ENCODE assay signal across 15 cellular contexts in the genomic region with DNA sequence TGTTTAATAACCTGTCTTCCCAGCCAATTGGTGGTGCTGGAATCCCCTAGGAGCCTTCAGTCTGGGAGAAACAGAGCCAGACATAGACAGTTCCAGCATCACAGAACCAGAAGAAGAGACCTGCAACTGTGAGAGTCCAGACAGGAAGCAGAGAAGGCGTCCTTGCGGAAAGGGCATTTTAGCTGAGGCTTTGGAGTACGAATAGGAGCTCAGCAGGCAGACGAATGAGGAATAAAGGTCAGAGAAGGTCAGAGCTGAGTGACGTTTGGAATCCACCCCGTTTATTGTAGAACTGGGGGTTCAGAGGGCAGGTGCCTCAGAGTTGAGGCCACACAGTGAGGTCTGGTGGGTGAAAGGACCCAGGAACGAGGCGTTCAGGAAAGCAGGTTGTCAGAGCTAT. TPM values are rescaled to one million over a fixed set of nuclear protein-coding genes. Genes with fewer than 3 reads are reported as not detected.
A peak's percentile ranks its signal among the peaks of the same experiment; 100 is the strongest.
DNase-seq lines count a peak whose midpoint lies in the region; ATAC-seq and TF ChIP-seq lines count a peak whose summit lies in the region.
"Had no signal": no experiment of that assay in that cellular context is flagged by ENCODE, and none has a peak within 500 bp of the region (broad histone marks: within the 10 kb centered on the region; RNA-seq: fewer than 3 reads in every experiment).

No MANE protein-coding gene starts in this region.

- TF ChIP-seq CTCF in SK-N-SH (IDR thresholded peaks at IDR 0.05): no peak
- no peak for TF ChIP-seq CTCF in activated B cell treated with CpG ODN at 0.5 μM for 24 hours (IDR thresholded peaks at IDR 0.05)
- TF ChIP-seq CTCF in esophagus squamous epithelium (IDR thresholded peaks at IDR 0.05): no peak
- no peak for TF ChIP-seq CTCF in spleen (IDR thresholded peaks at IDR 0.05 in 8 of 11, conservative IDR thresholded peaks at IDR 0.05 in 3 of 11)

- intact Hi-C loops in activated B cell treated with CpG ODN at 0.5 μM for 24 hours (cut with micrococcal nuclease): no loop called here
- intact Hi-C loops in esophagus squamous epithelium (cut with DNase I): no loop called here
- intact Hi-C loops in spleen (cut with DNase I; ENCODE audit: low total_unique reads): no loop called here

- no peak overlapping the region for H2AFZ ChIP-seq in SK-N-SH (ENCODE audit: low read depth)

- CTCF ChIA-PET in SK-N-SH (lab: Yijun Ruan, JAX): interaction anchor here (1.1 to 1.3 kb wide), 2 partner anchors 45 to 239 kb away, joined by 3 to 5 read pairs; no protein-coding TSS in a partner anchor
- CTCF ChIA-PET in activated B cell treated with CpG ODN at 0.5 μM for 24 hours (lab: Charles Lee): no interaction called here

- peak overlapping the region; percentile 72 for H3K27ac Mint-ChIP-seq in activated B cell treated with CpG ODN at 0.5 μM for 24 hours

- H4K20me1 ChIP-seq in SK-N-SH (ENCODE audit: insufficient read depth): no peaks in the 10 kb centered on the region

- peaks cover 70% of the 10 kb centered on the region for H3K36me3 Mint-ChIP-seq in activated B cell treated with CpG ODN at 0.5 μM for 24 hours (ENCODE audit: low read depth)

- H3K27me3 ChIP-seq in SK-N-SH (ENCODE audit: insufficient read depth): no peaks in the 10 kb centered on the region
- no peaks in the 10 kb centered on the region for H3K27me3 ChIP-seq in esophagus squamous epithelium
- no peaks in the 10 kb centered on the region for H3K27me3 ChIP-seq in spleen (replicated peaks in 1 of 7)

- H3K9me3 ChIP-seq in SK-N-SH (no peaks in the 10 kb centered on the region), esophagus squamous epithelium (no peaks in the 10 kb centered on the region), spleen (no peaks in the 10 kb centered on the region)

- H3K36me3 ChIP-seq in SK-N-SH (replicated peaks in 1 of 2; ENCODE audit: control insufficient read depth in 1 of 2, insufficient read depth in 2 of 2, low read length in 1 of 2): peaks cover 5 to 15% of the 10 kb centered on the region in 2 experiments
- H3K36me3 ChIP-seq in esophagus squamous epithelium: peaks cover 17 to 74% (median 30%) of the 10 kb centered on the region in 3 donors
- peaks cover 9 to 77% (median 65%) of the 10 kb centered on the region in 6 donors for H3K36me3 ChIP-seq in spleen

- peaks cover 66% of the 10 kb centered on the region for H3K4me1 Mint-ChIP-seq in activated B cell treated with CpG ODN at 0.5 μM for 24 hours

- WGBS in SK-N-SH (ENCODE audit: low lambda C conversion rate): 78% methylated on average over 8 of the region's 8 CpGs
- 62 to 64% methylated on average over 8 of the region's 8 CpGs for WGBS in esophagus squamous epithelium, 2 donors
- 78 to 89% (median 87%) methylated on average over 8 of the region's 8 CpGs for WGBS in spleen, 5 donors

- no peak overlapping the region for H3K9ac ChIP-seq in SK-N-SH

- no peak for TF ChIP-seq EP300 in SK-N-SH (IDR thresholded peaks at IDR 0.05; ENCODE audit: borderline replicate concordance in 1 of 2, low read depth in 1 of 2, low read length in 1 of 2)

- H3K4me3 Mint-ChIP-seq in activated B cell treated with CpG ODN at 0.5 μM for 24 hours: peak overlapping the region; percentile 55

- H3K4me3 ChIP-seq in SK-N-SH (ENCODE audit: low read depth in 2 of 2, low read length in 1 of 2) (no peak overlapping the region), esophagus squamous epithelium (peak overlapping the region in 1 of 4 donors; percentile 2), spleen (no peak overlapping the region)
- H3K4me3 ChIP-seq: skin epidermis had no signal

- H3K79me2 ChIP-seq in SK-N-SH (ENCODE audit: insufficient read depth): no peaks in the 10 kb centered on the region

- H3K4me2 ChIP-seq in SK-N-SH: no peak overlapping the region

- H3K27ac ChIP-seq in SK-N-SH (ENCODE audit: low read depth in 2 of 2, low read length in 1 of 2) (no peak overlapping the region), esophagus squamous epithelium (peak overlapping the region; percentile 55 to 92 (median 77)), spleen (peak overlapping the region in 7 of 8 donors; percentile 4 to 88 (median 51))
- H3K27ac ChIP-seq: 22Rv1 had no signal

- ATAC-seq in SK-N-SH treated with all-trans-retinoic acid at 6 μM for 48 hours (no peak), activated B cell treated with CpG ODN at 0.5 μM for 24 hours (ENCODE audit: low read depth) (no peak), GM21717 (IDR thresholded peaks at IDR 0.05; ENCODE audit: unreplicated experiment) (no peak), GM18907 (IDR thresholded peaks at IDR 0.05; ENCODE audit: unreplicated experiment) (no peak)

- TF ChIP-seq POLR2A in esophagus squamous epithelium (IDR thresholded peaks at IDR 0.05) (no peak), spleen (IDR thresholded peaks at IDR 0.05) (no peak)

- POLR2A ChIA-PET in SK-N-SH (lab: Yijun Ruan, JAX): no interaction called here
- POLR2A ChIA-PET in activated B cell treated with CpG ODN at 0.5 μM for 24 hours (lab: Charles Lee): interaction anchor here (0.8 to 23.7 kb wide), 7 partner anchors 10 to 86 kb away, joined by 3 to 779 read pairs (median 5); no protein-coding TSS in a partner anchor

- H3F3A ChIP-seq in SK-N-SH (replicated peaks; ENCODE audit: insufficient read depth): peaks cover 9% of the 10 kb centered on the region

- no peaks in the 10 kb centered on the region for H3K9me2 ChIP-seq in SK-N-SH

- H3K27me3 Mint-ChIP-seq in activated B cell treated with CpG ODN at 0.5 μM for 24 hours: no peaks in the 10 kb centered on the region

- DNase-seq in SK-N-SH (no peak), activated B cell treated with CpG ODN at 0.5 μM for 24 hours (no peak), esophagus squamous epithelium (lab: John Stamatoyannopoulos, UW) (no peak), spleen (no peak), superior temporal gyrus (ENCODE audit: extremely low spot score) (no peak)
- DNase-seq: activated CD4-positive, CD25-positive, alpha-beta regulatory T cell; DMS79 treated with DMSO at 0.1 percent for 48 hours; mesendoderm; NCI-H446 had no signal

- no peaks in the 10 kb centered on the region for H3K9me3 Mint-ChIP-seq in activated B cell treated with CpG ODN at 0.5 μM for 24 hours
- H3K9me3 Mint-ChIP-seq: activated naive CD4-positive, alpha-beta T cell treated with anti-CD3 and anti-CD28 coated beads, Interleukin-2, amount 50 U/mL, for 72 hours had no signal

- H3K4me1 ChIP-seq in SK-N-SH (ENCODE audit: control insufficient read depth in 1 of 2, insufficient read depth in 2 of 2, low read depth in 1 of 2, low read length in 1 of 2) (peaks cover 0 to 6% of the 10 kb centered on the region in 2 experiments; a peak in 1 of 4 replicates), esophagus squamous epithelium (peaks cover 9 to 76% (median 39%) of the 10 kb centered on the region in 3 donors), spleen (peaks cover 18 to 100% (median 57%) of the 10 kb centered on the region in 6 donors)

- TF ChIP-seq RAD21 in SK-N-SH (IDR thresholded peaks at IDR 0.05; ENCODE audit: low read length): no peak

TF ChIP-seq in SK-N-SH treated with all-trans-retinoic acid at 6 μM for 48 hours, 23 proteins besides CTCF, POLR2A, EP300 and RAD21:
- TF ChIP-seq, protein P1, sequence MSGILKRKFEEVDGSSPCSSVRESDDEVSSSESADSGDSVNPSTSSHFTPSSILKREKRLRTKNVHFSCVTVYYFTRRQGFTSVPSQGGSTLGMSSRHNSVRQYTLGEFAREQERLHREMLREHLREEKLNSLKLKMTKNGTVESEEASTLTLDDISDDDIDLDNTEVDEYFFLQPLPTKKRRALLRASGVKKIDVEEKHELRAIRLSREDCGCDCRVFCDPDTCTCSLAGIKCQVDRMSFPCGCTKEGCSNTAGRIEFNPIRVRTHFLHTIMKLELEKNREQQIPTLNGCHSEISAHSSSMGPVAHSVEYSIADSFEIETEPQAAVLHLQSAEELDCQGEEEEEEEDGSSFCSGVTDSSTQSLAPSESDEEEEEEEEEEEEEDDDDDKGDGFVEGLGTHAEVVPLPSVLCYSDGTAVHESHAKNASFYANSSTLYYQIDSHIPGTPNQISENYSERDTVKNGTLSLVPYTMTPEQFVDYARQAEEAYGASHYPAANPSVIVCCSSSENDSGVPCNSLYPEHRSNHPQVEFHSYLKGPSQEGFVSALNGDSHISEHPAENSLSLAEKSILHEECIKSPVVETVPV (CRISPR knock-in tag; IDR thresholded peaks at IDR 0.05): no peak
- TF ChIP-seq ZFP3 (CRISPR knock-in tag; IDR thresholded peaks at IDR 0.05) (peak; percentile 99), ZC3H10 (CRISPR knock-in tag; IDR thresholded peaks at IDR 0.05) (no peak)

TF ChIP-seq in SK-N-SH, 30 proteins besides CTCF, POLR2A, EP300 and RAD21:
- TF ChIP-seq TAF1 (IDR thresholded peaks at IDR 0.05; ENCODE audit: borderline replicate concordance, low read depth, low read length) (no peak), ELF1 (IDR thresholded peaks at IDR 0.05) (no peak)
TF ChIP-seq in SK-N-SH: peak in this region for 0.

RNA-seq across cellular contexts. Expression of gene ARRDC2, which starts 5.2 kb away (rescaled TPM):
- polyA plus RNA-seq in SK-N-SH (2012; rRNA removed) (5.5 and 6.3 TPM in 2 replicates), spleen (10 to 100 TPM; 61.5 to 70.4 (median 64.8) TPM)
- 3.9 and 4.9 TPM in 2 replicates for polyA plus RNA-seq in SK-N-SH (2012; cell fraction: cytosol; rRNA removed)
- 14.9 and 22.3 TPM in 2 replicates for polyA plus RNA-seq in SK-N-SH (2012; cell fraction: nucleus; rRNA removed)
- total RNA-seq in activated B cell treated with CpG ODN at 0.5 μM for 24 hours (147 and 168 TPM in 2 replicates), esophagus squamous epithelium (10 to 100 TPM; 12.4 to 37.2 (median 15.4) TPM), spleen (10 to 100 TPM; 46.0 to 64.6 (median 50.5) TPM)

RNA-seq across cellular contexts. Expression of gene KCNN1, which starts 46.3 kb away (rescaled TPM):
- 2.7 and 3.6 TPM in 2 replicates for polyA plus RNA-seq in SK-N-SH (2012; rRNA removed)
- polyA plus RNA-seq in SK-N-SH (2012; cell fraction: cytosol; rRNA removed): 1.6 and 2.7 TPM in 2 replicates
- polyA plus RNA-seq in SK-N-SH (2012; cell fraction: nucleus; rRNA removed): 3.2 and 4.4 TPM in 2 replicates
- total RNA-seq in activated B cell treated with CpG ODN at 0.5 μM for 24 hours: 0.17 TPM in 1 of 2 replicates, not detected in the other
- total RNA-seq in esophagus squamous epithelium: 1 to 10 TPM in 1 of 4 donors, under 1 TPM in 1, not detected in 2; 0.22 to 3.1 TPM
- total RNA-seq in spleen: not detected
- polyA plus RNA-seq in spleen: under 1 TPM; 0.03 to 0.10 (median 0.04) TPM

Comparison
In these comparisons a context has a peak if more than half of its experiments do, and no peak if none do; other contexts are left out.
1. H3K27ac ChIP-seq: peak in esophagus squamous epithelium (4 of 4) and spleen (7 of 8); none in SK-N-SH (0 of 2).